In genomic region chr4:117801756-117802155, GRCh38 we compare ENCODE assay signal across 22 cellular contexts.
DNase-seq lines count a peak whose midpoint lies in the region; ATAC-seq and TF ChIP-seq lines count a peak whose summit lies in the region.
"Had no signal": no experiment of that assay in that cellular context is flagged by ENCODE, and none has a peak within 500 bp of the region (broad histone marks: within the 10 kb centered on the region; RNA-seq: fewer than 3 reads in every experiment).

No MANE protein-coding gene starts in this region.

- H3K79me1 ChIP-seq in trophoblast cell (ENCODE audit: low read length): no peaks in the 10 kb centered on the region

- no peak for TF ChIP-seq CTCF in lower lobe of right lung (IDR thresholded peaks at IDR 0.05)

- DNase-seq in NCI-H69 (lab: John Stamatoyannopoulos, UW): peak; percentile 14
- peak; percentile 62 to 90 for DNase-seq in trophoblast cell
- no peak for DNase-seq in cerebellar nuclear complex (lab: John Stamatoyannopoulos, UW)
- no peak for DNase-seq in HuH-7.5 (ENCODE audit: low spot score)
- no peak for DNase-seq in lower lobe of right lung
- DNase-seq: 8988T; ACHN; AML-193; BE2C; CD4-positive, alpha-beta T cell; CD8-positive, alpha-beta memory T cell; DMS 273 treated with DMSO at 0.1 percent for 48 hours; DMS79; EL; GDM1; H7; HCEC 1CT had no signal

- H4K8ac ChIP-seq in trophoblast cell (ENCODE audit: low read depth, low read length): no peak overlapping the region

- H3K4me2 ChIP-seq in trophoblast cell (ENCODE audit: low read length): no peak overlapping the region
- H3K4me2 ChIP-seq: A549; BLaER1 treated with 17β-estradiol and CSF1 and Interleukin-3, amounts not matched to agents 10 nM and 100 nM had no signal

- no peak overlapping the region for H4K91ac ChIP-seq in trophoblast cell (ENCODE audit: low read depth, low read length)

- H2AK5ac ChIP-seq in trophoblast cell (ENCODE audit: low read length): no peak overlapping the region

- H3K18ac ChIP-seq in trophoblast cell (ENCODE audit: low read length): no peak overlapping the region

- no peaks in the 10 kb centered on the region for H3K79me2 ChIP-seq in trophoblast cell (ENCODE audit: control insufficient read depth, insufficient read depth, low read length, poor library complexity)

- H3K4me1 ChIP-seq in endocrine pancreas (ENCODE audit: control insufficient read depth, insufficient read depth, low read length): no peaks in the 10 kb centered on the region
- peaks cover 0 to 2% of the 10 kb centered on the region in 2 experiments for H3K4me1 ChIP-seq in trophoblast cell (ENCODE audit: control insufficient read depth in 1 of 2, insufficient read depth in 2 of 2, low read length in 2 of 2)
- no peaks in the 10 kb centered on the region for H3K4me1 ChIP-seq in lower lobe of right lung
- H3K4me1 ChIP-seq: A549; BE2C; BLaER1 treated with 17β-estradiol and CSF1 and Interleukin-3, amounts not matched to agents 10 nM and 100 nM had no signal

- no peak overlapping the region for H2BK120ac ChIP-seq in trophoblast cell (ENCODE audit: insufficient read depth, low read length, poor library complexity)

- WGBS in trophoblast cell (ENCODE audit: extremely low coverage, insufficient coverage, insufficient read length): no CpG with 5 or more reads among the region's 2 CpGs

- intact Hi-C loops in lower lobe of right lung (cut with DNase I): no loop called here

- H3K36me3 ChIP-seq in endocrine pancreas (ENCODE audit: control insufficient read depth, insufficient read depth, low read length): no peaks in the 10 kb centered on the region
- H3K36me3 ChIP-seq in trophoblast cell (ENCODE audit: control insufficient read depth in 1 of 2, insufficient read depth in 2 of 2, low read length in 2 of 2): no peaks in the 10 kb centered on the region
- no peaks in the 10 kb centered on the region for H3K36me3 ChIP-seq in lower lobe of right lung
- H3K36me3 ChIP-seq: BE2C; BLaER1 treated with 17β-estradiol and CSF1 and Interleukin-3, amounts not matched to agents 10 nM and 100 nM had no signal

- no peak overlapping the region for H2BK5ac ChIP-seq in trophoblast cell (ENCODE audit: low read depth, low read length, poor library complexity)

- no peak overlapping the region for H4K12ac ChIP-seq in trophoblast cell (ENCODE audit: low read depth, low read length)

- ATAC-seq in lower lobe of right lung: no peak
- ATAC-seq in GM18868 (IDR thresholded peaks at IDR 0.05; ENCODE audit: unreplicated experiment): no peak
- ATAC-seq: A549, GM12878 had no signal

- H3K14ac ChIP-seq in trophoblast cell (ENCODE audit: low read length): no peak overlapping the region

- H3K4me3 ChIP-seq in endocrine pancreas (ENCODE audit: control insufficient read depth, insufficient read depth, low read length) (peak overlapping the region; percentile 32), trophoblast cell (ENCODE audit: low read depth, low read length) (no peak overlapping the region), lower lobe of right lung (no peak overlapping the region)
- H3K4me3 ChIP-seq: A549; BLaER1 treated with 17β-estradiol and CSF1 and Interleukin-3, amounts not matched to agents 10 nM and 100 nM; GM12878 had no signal

- H3K27ac ChIP-seq in trophoblast cell (ENCODE audit: low read depth, low read length) (no peak overlapping the region), lower lobe of right lung (no peak overlapping the region)
- H3K27ac ChIP-seq: A549; BLaER1 treated with 17β-estradiol and CSF1 and Interleukin-3, amounts not matched to agents 10 nM and 100 nM had no signal

- H3K27me3 ChIP-seq in endocrine pancreas (ENCODE audit: control insufficient read depth, insufficient read depth, low read length) (no peaks in the 10 kb centered on the region), trophoblast cell (ENCODE audit: insufficient read depth, low read length) (no peaks in the 10 kb centered on the region), lower lobe of right lung (ENCODE audit: low read depth) (no peaks in the 10 kb centered on the region)
- H3K27me3 ChIP-seq: BE2C; BLaER1 treated with 17β-estradiol and CSF1 and Interleukin-3, amounts not matched to agents 10 nM and 100 nM had no signal

- H2AFZ ChIP-seq in trophoblast cell (ENCODE audit: insufficient read depth, low read length, poor library complexity): no peak overlapping the region

- no peak overlapping the region for H3K4ac ChIP-seq in trophoblast cell (ENCODE audit: low read depth, low read length)

- no peak overlapping the region for H2BK12ac ChIP-seq in trophoblast cell (ENCODE audit: low read length)

- no peak overlapping the region for H3K23ac ChIP-seq in trophoblast cell (ENCODE audit: low read length)

- no peak overlapping the region for H3K9ac ChIP-seq in endocrine pancreas (ENCODE audit: control insufficient read depth, insufficient read depth, low read length)
- no peak overlapping the region for H3K9ac ChIP-seq in trophoblast cell (ENCODE audit: low read length)
- H3K9ac ChIP-seq: BLaER1 treated with 17β-estradiol and CSF1 and Interleukin-3, amounts not matched to agents 10 nM and 100 nM had no signal

- no peaks in the 10 kb centered on the region for H3K9me3 ChIP-seq in endocrine pancreas (ENCODE audit: control insufficient read depth, low read length)
- no peaks in the 10 kb centered on the region for H3K9me3 ChIP-seq in trophoblast cell (ENCODE audit: insufficient read depth, low read depth, low read length)
- no peaks in the 10 kb centered on the region for H3K9me3 ChIP-seq in lower lobe of right lung
- H3K9me3 ChIP-seq: A549; BE2C; BLaER1 treated with 17β-estradiol and CSF1 and Interleukin-3, amounts not matched to agents 10 nM and 100 nM had no signal

Comparison
In these comparisons a context has a peak if more than half of its experiments do, and no peak if none do; other contexts are left out.
1. DNase-seq: peak in NCI-H69 (single experiment) and trophoblast cell (2 of 2); none in cerebellar nuclear complex (0 of 2), HuH-7.5 (single experiment) and lower lobe of right lung (single experiment).